In genomic region chr19:13962738-13963602, GRCh38 we compare ENCODE assay signal across 19 cellular contexts. TPM values are rescaled to one million over a fixed set of nuclear protein-coding genes. Genes with fewer than 3 reads are reported as not detected.
DNase-seq lines count a peak whose midpoint lies in the region; ATAC-seq and TF ChIP-seq lines count a peak whose summit lies in the region.
"Had no signal": no experiment of that assay in that cellular context is flagged by ENCODE, and none has a peak within 500 bp of the region (broad histone marks: within the 10 kb centered on the region; RNA-seq: fewer than 3 reads in every experiment).

No MANE protein-coding gene starts in this region.

- H3K9ac ChIP-seq in SK-N-SH, result no peak overlapping the region

- POLR2A ChIA-PET in SK-N-SH (lab: Yijun Ruan, JAX), result interaction anchor here (1.5 kb wide), 1 partner anchor 10 kb away, joined by 7 read pairs; no protein-coding TSS in a partner anchor

- intact Hi-C loops in lower lobe of right lung (cut with DNase I), result no loop called here
- intact Hi-C loops in tibial artery (cut with DNase I; ENCODE audit: low total_unique reads), result no loop called here

- H3K27me3 ChIP-seq in SK-N-SH (ENCODE audit: insufficient read depth) (no peaks in the 10 kb centered on the region), lower lobe of right lung (ENCODE audit: low read depth) (no peaks in the 10 kb centered on the region), tibial artery (no peaks in the 10 kb centered on the region)

- H3K79me2 ChIP-seq in SK-N-SH (ENCODE audit: insufficient read depth), result no peaks in the 10 kb centered on the region

- no peak overlapping the region for H2AFZ ChIP-seq in SK-N-SH (ENCODE audit: low read depth)

- 91% methylated on average over 68 of the region's 83 CpGs for WGBS in SK-N-SH (ENCODE audit: low lambda C conversion rate)

- no peak for TF ChIP-seq CTCF in SK-N-SH (IDR thresholded peaks at IDR 0.05)
- TF ChIP-seq CTCF in lower lobe of right lung (IDR thresholded peaks at IDR 0.05), result no peak
- TF ChIP-seq CTCF in tibial artery (IDR thresholded peaks at IDR 0.05), result no peak

- CTCF ChIA-PET in SK-N-SH (lab: Yijun Ruan, JAX), result no interaction called here

- no peak overlapping the region for H3K27ac ChIP-seq in SK-N-SH (ENCODE audit: low read depth in 2 of 2, low read length in 1 of 2)
- no peak overlapping the region for H3K27ac ChIP-seq in lower lobe of right lung
- H3K27ac ChIP-seq in tibial artery, result peak overlapping the region in 1 of 2 donors; percentile 8
- H3K27ac ChIP-seq: 22Rv1 had no signal

- peaks cover 7% of the 10 kb centered on the region for H3F3A ChIP-seq in SK-N-SH (replicated peaks; ENCODE audit: insufficient read depth)

- no peak overlapping the region for H3K4me2 ChIP-seq in SK-N-SH

- no peaks in the 10 kb centered on the region for H3K9me3 ChIP-seq in SK-N-SH
- no peaks in the 10 kb centered on the region for H3K9me3 ChIP-seq in lower lobe of right lung
- H3K9me3 ChIP-seq in tibial artery, result no peaks in the 10 kb centered on the region

- TF ChIP-seq EP300 in SK-N-SH (IDR thresholded peaks at IDR 0.05; ENCODE audit: borderline replicate concordance in 1 of 2, low read depth in 1 of 2, low read length in 1 of 2), result no peak

- peaks cover 0 to 41% of the 10 kb centered on the region in 2 experiments for H3K36me3 ChIP-seq in SK-N-SH (replicated peaks in 1 of 2; ENCODE audit: control insufficient read depth in 1 of 2, insufficient read depth in 2 of 2, low read length in 1 of 2)
- H3K36me3 ChIP-seq in lower lobe of right lung, result peaks cover 99% of the 10 kb centered on the region
- H3K36me3 ChIP-seq in tibial artery, result peaks cover 33 to 100% (median 75%) of the 10 kb centered on the region in 3 donors

- peaks cover 0 to 8% of the 10 kb centered on the region in 2 experiments; a peak in 1 of 4 replicates for H3K4me1 ChIP-seq in SK-N-SH (ENCODE audit: control insufficient read depth in 1 of 2, insufficient read depth in 2 of 2, low read depth in 1 of 2, low read length in 1 of 2)
- no peaks in the 10 kb centered on the region for H3K4me1 ChIP-seq in lower lobe of right lung
- no peaks in the 10 kb centered on the region for H3K4me1 ChIP-seq in tibial artery

- no peak for TF ChIP-seq RAD21 in SK-N-SH (IDR thresholded peaks at IDR 0.05; ENCODE audit: low read length)

- no peaks in the 10 kb centered on the region for H3K9me2 ChIP-seq in SK-N-SH

- H4K20me1 ChIP-seq in SK-N-SH (ENCODE audit: insufficient read depth), result no peaks in the 10 kb centered on the region

- no peak for DNase-seq in SK-N-SH
- peak; percentile 19 for DNase-seq in fibroblast of gingiva (ENCODE audit: low read depth)
- no peak for DNase-seq in lower lobe of right lung
- no peak for DNase-seq in tibial artery
- DNase-seq in COR-L47 (lab: John Stamatoyannopoulos, UW), result no peak
- DNase-seq in CD1c-positive myeloid dendritic cell (ENCODE audit: extremely low spot score), result no peak
- no peak for DNase-seq in activated T-cell treated with anti-CD3 and anti-CD28 coated beads, Interleukin-2, amount 50 U/mL, for 1 hour
- DNase-seq: activated CD4-positive, alpha-beta T cell treated with anti-CD3 and anti-CD28 coated beads for 48 hours; activated T-cell treated with anti-CD3 and anti-CD28 coated beads, Interleukin-2, amount 50 U/mL, for 4 hours; amniotic stem cell; CD8-positive, alpha-beta memory T cell; natural killer cell; NCI-H1417; NCI-H510A; PC-3 had no signal

- ATAC-seq in SK-N-SH treated with all-trans-retinoic acid at 6 μM for 48 hours (peak; percentile 31), lower lobe of right lung (no peak)
- ATAC-seq: activated T-cell treated with anti-CD3 and anti-CD28 coated beads, Interleukin-2, amount 50 U/mL, for 4 hours; left lobe of liver; PC-3 had no signal

- no peak overlapping the region for H3K4me3 ChIP-seq in SK-N-SH (ENCODE audit: low read depth in 2 of 2, low read length in 1 of 2)
- H3K4me3 ChIP-seq in lower lobe of right lung, result peak overlapping the region; percentile 3
- peak overlapping the region; percentile 28 for H3K4me3 ChIP-seq in tibial artery

TF ChIP-seq in SK-N-SH treated with all-trans-retinoic acid at 6 μM for 48 hours, 23 proteins besides CTCF, POLR2A, EP300 and RAD21 (continues in another document):
- TF ChIP-seq ESRRG (CRISPR knock-in tag; IDR thresholded peaks at IDR 0.05) (no peak), RARB (CRISPR knock-in tag; IDR thresholded peaks at IDR 0.05) (no peak), PPARA (CRISPR knock-in tag; IDR thresholded peaks at IDR 0.05; ENCODE audit: borderline replicate concordance) (no peak), ARNTL (CRISPR knock-in tag; IDR thresholded peaks at IDR 0.05; ENCODE audit: borderline replicate concordance, low read depth) (no peak), TCF4 (CRISPR knock-in tag; IDR thresholded peaks at IDR 0.05; ENCODE audit: borderline replicate concordance) (no peak), ISL1 (CRISPR knock-in tag; IDR thresholded peaks at IDR 0.05) (no peak), SNAI2 (CRISPR knock-in tag; IDR thresholded peaks at IDR 0.05) (no peak)

TF ChIP-seq in SK-N-SH, 30 proteins besides CTCF, POLR2A, EP300 and RAD21:
- TF ChIP-seq YY1 (IDR thresholded peaks at IDR 0.05; ENCODE audit: low read depth) (no peak), USF1 (IDR thresholded peaks at IDR 0.05; ENCODE audit: borderline replicate concordance, low read depth) (no peak), REST (IDR thresholded peaks at IDR 0.05; ENCODE audit: low read depth, low read length) (no peak), MEF2A (IDR thresholded peaks at IDR 0.05; ENCODE audit: borderline replicate concordance, low read depth) (no peak), GABPA (IDR thresholded peaks at IDR 0.05; ENCODE audit: low read depth) (no peak), TEAD4 (IDR thresholded peaks at IDR 0.05; ENCODE audit: borderline replicate concordance, insufficient read depth) (no peak)

RNA-seq across cellular contexts. Expression of gene DCAF15, which starts 10.7 kb away (rescaled TPM):
- polyA plus RNA-seq in SK-N-SH (2012; rRNA removed), result 36.7 and 55.6 TPM in 2 replicates
- 12.5 and 21.6 TPM in 2 replicates for polyA plus RNA-seq in SK-N-SH (2012; cell fraction: cytosol; rRNA removed)
- 239 and 253 TPM in 2 replicates for polyA plus RNA-seq in SK-N-SH (2012; cell fraction: nucleus; rRNA removed)
- 28.4 TPM for total RNA-seq in lower lobe of right lung

RNA-seq across cellular contexts. Expression of gene PODNL1, which starts 24.8 kb away (rescaled TPM):
- 4.2 and 7.5 TPM in 2 replicates for polyA plus RNA-seq in SK-N-SH (2012; rRNA removed)
- polyA plus RNA-seq in SK-N-SH (2012; cell fraction: cytosol; rRNA removed), result 5.1 and 7.2 TPM in 2 replicates
- 11.8 and 14.5 TPM in 2 replicates for polyA plus RNA-seq in SK-N-SH (2012; cell fraction: nucleus; rRNA removed)
- total RNA-seq in lower lobe of right lung, result 2.7 TPM
- total RNA-seq: dermis microvascular lymphatic vessel endothelial cell, left lobe of liver, PC-3 had no signal
- polyA plus RNA-seq: CD8-positive, alpha-beta memory T cell had no signal

RNA-seq across cellular contexts. Expression of gene RFX1, which starts 43.1 kb away (rescaled TPM):
- polyA plus RNA-seq in SK-N-SH (2012; rRNA removed), result 0.54 and 1.5 TPM in 2 replicates
- 0.64 and 1.2 TPM in 2 replicates for polyA plus RNA-seq in SK-N-SH (2012; cell fraction: cytosol; rRNA removed)
- polyA plus RNA-seq in SK-N-SH (2012; cell fraction: nucleus; rRNA removed), result 6.2 and 9.3 TPM in 2 replicates
- total RNA-seq in lower lobe of right lung, result 17.8 TPM

RNA-seq across cellular contexts. Expression of gene CC2D1A, which starts 57.0 kb away (rescaled TPM):
- polyA plus RNA-seq in SK-N-SH (2012; rRNA removed), result 18.7 and 24.2 TPM in 2 replicates
- 8.1 and 13.2 TPM in 2 replicates for polyA plus RNA-seq in SK-N-SH (2012; cell fraction: cytosol; rRNA removed)
- 97.6 and 109 TPM in 2 replicates for polyA plus RNA-seq in SK-N-SH (2012; cell fraction: nucleus; rRNA removed)
- 32.4 TPM for total RNA-seq in lower lobe of right lung

RNA-seq across cellular contexts. Expression of gene BRME1, which starts 57.1 kb away (rescaled TPM):
- polyA plus RNA-seq in SK-N-SH (2012; rRNA removed), result 1.5 and 1.8 TPM in 2 replicates
- 0.51 and 0.89 TPM in 2 replicates for polyA plus RNA-seq in SK-N-SH (2012; cell fraction: cytosol; rRNA removed)
- polyA plus RNA-seq in SK-N-SH (2012; cell fraction: nucleus; rRNA removed), result 5.1 and 5.3 TPM in 2 replicates
- total RNA-seq in lower lobe of right lung, result 2.0 TPM

Comparison
In these comparisons a context has a peak if more than half of its experiments do, and no peak if none do; other contexts are left out.
1. H3K4me3 ChIP-seq: peak in lower lobe of right lung (single experiment) and tibial artery (2 of 2); none in SK-N-SH (0 of 2).